In the genomic region with DNA sequence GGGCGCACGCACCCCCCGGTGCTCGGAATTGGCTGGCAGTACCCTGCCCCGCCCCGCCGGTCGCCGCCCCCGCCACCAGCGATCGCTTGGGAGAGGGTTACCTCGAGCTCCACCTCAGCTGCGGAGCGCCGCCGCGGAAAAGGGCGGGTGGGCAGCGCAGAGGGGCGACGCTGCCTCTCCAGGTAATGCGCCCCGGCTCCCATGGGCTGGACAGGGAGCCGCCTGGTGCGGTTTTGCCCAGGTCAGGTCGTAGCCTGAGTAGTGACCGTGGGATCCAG, we compare ENCODE assay signal across 1 cellular context.
TF ChIP-seq lines count a peak whose summit lies in the region.

No MANE protein-coding gene starts in this region.

TF ChIP-seq in SK-N-SH treated with all-trans-retinoic acid at 6 μM for 48 hours, 23 proteins besides CTCF, POLR2A, EP300 and RAD21 (continued from another document):
- TF ChIP-seq ZNF565 (CRISPR knock-in tag; conservative IDR thresholded peaks at IDR 0.05; ENCODE audit: low read depth) (no peak), SNAI2 (CRISPR knock-in tag; IDR thresholded peaks at IDR 0.05) (no peak)
